ENCODE assay signal across 24 cellular contexts in the genomic region with DNA sequence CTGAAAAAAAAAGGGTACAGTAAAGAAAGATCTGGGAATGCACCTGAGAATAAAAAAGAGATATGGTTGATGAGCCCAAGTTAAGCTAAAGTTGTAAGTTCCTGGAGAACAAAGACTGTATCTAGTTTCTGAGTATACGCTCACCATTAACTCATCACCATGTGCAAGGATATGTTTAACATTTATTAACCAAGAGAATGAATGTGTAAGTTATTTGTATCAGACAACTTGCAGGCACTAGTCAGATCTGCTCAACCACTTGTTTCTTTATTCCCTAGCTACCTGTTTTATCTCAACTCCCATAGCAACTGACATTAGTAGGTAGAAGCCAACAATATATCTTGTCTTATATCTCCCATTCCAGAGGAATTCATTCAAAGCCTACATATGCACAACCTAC.
DNase-seq lines count a peak whose midpoint lies in the region; ATAC-seq and TF ChIP-seq lines count a peak whose summit lies in the region.
"Had no signal": no experiment of that assay in that cellular context is flagged by ENCODE, and none has a peak within 500 bp of the region (broad histone marks: within the 10 kb centered on the region; RNA-seq: fewer than 3 reads in every experiment).

No MANE protein-coding gene starts in this region.

- TF ChIP-seq CTCF in epithelial cell of proximal tubule (conservative IDR thresholded peaks at IDR 0.05; ENCODE audit: low read depth, low read length): no peak

- ATAC-seq in GM18508 (IDR thresholded peaks at IDR 0.05; ENCODE audit: insufficient read depth, unreplicated experiment): peak; percentile 77
- peak; percentile 78 for ATAC-seq in GM21423 (IDR thresholded peaks at IDR 0.05; ENCODE audit: unreplicated experiment)
- ATAC-seq in HG03175 (IDR thresholded peaks at IDR 0.05; ENCODE audit: unreplicated experiment): peak; percentile 81
- no peak for ATAC-seq in stimulated activated naive B cell treated with anti-CD40 and anti-IgM and Interleukin-4, amounts not matched to agents 10 μg/mL and 1 μg/mL and 100 μg/mL, for 72 hours (replicated peaks)
- ATAC-seq: PC-3, SK-N-SH treated with all-trans-retinoic acid at 6 μM for 48 hours, T-cell had no signal

- CTCF ChIA-PET in activated naive CD4-positive, alpha-beta T cell treated with anti-CD3 and anti-CD28 coated beads for 36 hours (lab: Charles Lee): no interaction called here

- peak; percentile 13 for DNase-seq in epithelial cell of proximal tubule (ENCODE audit: low read depth)
- no peak for DNase-seq in substantia nigra (lab: John Stamatoyannopoulos, UW)
- DNase-seq in stimulated activated naive B cell treated with anti-CD40 and anti-IgM and Interleukin-4, amounts not matched to agents 10 μg/mL and 1 μg/mL and 100 μg/mL, for 72 hours: no peak
- DNase-seq in NCI-H2196 treated with DMSO at 0.1 percent for 48 hours (lab: John Stamatoyannopoulos, UW; ENCODE audit: unreplicated experiment): no peak
- no peak for DNase-seq in activated naive CD4-positive, alpha-beta T cell treated with anti-CD3 and anti-CD28 coated beads for 36 hours
- DNase-seq: Calu3; CD4-positive, alpha-beta T cell; EL; H9; Kasumi-1; MG63; NCI-H1092; NCI-H146; NCI-H2029 treated with DMSO at 0.1 percent for 48 hours; NCI-H524; NCI-H82; PC-3; SIG-M5; T-cell had no signal

- no peak overlapping the region for H3K27ac ChIP-seq in substantia nigra (ENCODE audit: low read depth, low read length, poor library complexity, severe bottlenecking)
- H3K27ac ChIP-seq: RWPE1 had no signal

- no peaks in the 10 kb centered on the region for H3K4me1 Mint-ChIP-seq in stimulated activated naive B cell treated with anti-CD40 and anti-IgM and Interleukin-4, amounts not matched to agents 10 μg/mL and 1 μg/mL and 100 μg/mL, for 72 hours
- H3K4me1 Mint-ChIP-seq in activated naive CD4-positive, alpha-beta T cell treated with anti-CD3 and anti-CD28 coated beads for 36 hours (ENCODE audit: low read depth): no peaks in the 10 kb centered on the region
- H3K4me1 Mint-ChIP-seq: H9, T-cell had no signal

- intact Hi-C loops in activated naive CD4-positive, alpha-beta T cell treated with anti-CD3 and anti-CD28 coated beads for 36 hours (cut with micrococcal nuclease): no loop called here

- peaks cover 0 to 3% of the 10 kb centered on the region in 2 donors for H3K9me3 Mint-ChIP-seq in stimulated activated naive B cell treated with anti-CD40 and anti-IgM and Interleukin-4, amounts not matched to agents 10 μg/mL and 1 μg/mL and 100 μg/mL, for 72 hours
- no peaks in the 10 kb centered on the region for H3K9me3 Mint-ChIP-seq in activated naive CD4-positive, alpha-beta T cell treated with anti-CD3 and anti-CD28 coated beads for 36 hours
- H3K9me3 Mint-ChIP-seq: CD4-positive, alpha-beta T cell had no signal

- no peak overlapping the region for H3K27ac Mint-ChIP-seq in stimulated activated naive B cell treated with anti-CD40 and anti-IgM and Interleukin-4, amounts not matched to agents 10 μg/mL and 1 μg/mL and 100 μg/mL, for 72 hours
- no peak overlapping the region for H3K27ac Mint-ChIP-seq in activated naive CD4-positive, alpha-beta T cell treated with anti-CD3 and anti-CD28 coated beads for 36 hours
- H3K27ac Mint-ChIP-seq: CD4-positive, alpha-beta T cell; H9; T-cell had no signal

- no peaks in the 10 kb centered on the region for H3K36me3 Mint-ChIP-seq in stimulated activated naive B cell treated with anti-CD40 and anti-IgM and Interleukin-4, amounts not matched to agents 10 μg/mL and 1 μg/mL and 100 μg/mL, for 72 hours
- no peaks in the 10 kb centered on the region for H3K36me3 Mint-ChIP-seq in activated naive CD4-positive, alpha-beta T cell treated with anti-CD3 and anti-CD28 coated beads for 36 hours (ENCODE audit: low read depth)
- H3K36me3 Mint-ChIP-seq: T-cell had no signal

- H3K4me3 ChIP-seq in epithelial cell of proximal tubule (ENCODE audit: low read depth, low read length): no peak overlapping the region
- H3K4me3 ChIP-seq: MG63 had no signal

- no peaks in the 10 kb centered on the region for H3K27me3 Mint-ChIP-seq in stimulated activated naive B cell treated with anti-CD40 and anti-IgM and Interleukin-4, amounts not matched to agents 10 μg/mL and 1 μg/mL and 100 μg/mL, for 72 hours
- H3K27me3 Mint-ChIP-seq in activated naive CD4-positive, alpha-beta T cell treated with anti-CD3 and anti-CD28 coated beads for 36 hours (ENCODE audit: low read depth): no peaks in the 10 kb centered on the region
- H3K27me3 Mint-ChIP-seq: T-cell had no signal

- no peak overlapping the region for H3K4me3 Mint-ChIP-seq in stimulated activated naive B cell treated with anti-CD40 and anti-IgM and Interleukin-4, amounts not matched to agents 10 μg/mL and 1 μg/mL and 100 μg/mL, for 72 hours
- H3K4me3 Mint-ChIP-seq in activated naive CD4-positive, alpha-beta T cell treated with anti-CD3 and anti-CD28 coated beads for 36 hours: no peak overlapping the region
- H3K4me3 Mint-ChIP-seq: CD4-positive, alpha-beta T cell; H9; T-cell had no signal

Comparison
In these comparisons a context has a peak if more than half of its experiments do, and no peak if none do; other contexts are left out.
1. ATAC-seq: peak in GM18508 (single experiment), GM21423 (single experiment) and HG03175 (single experiment); none in stimulated activated naive B cell treated with anti-CD40 and anti-IgM and Interleukin-4, amounts not matched to agents 10 μg/mL and 1 μg/mL and 100 μg/mL, for 72 hours (0 of 2).